Comparison of ENCODE assay signal across 23 cellular contexts in genomic region chr1:116408803-116409720, GRCh38. TPM values are rescaled to one million over a fixed set of nuclear protein-coding genes. Genes with fewer than 3 reads are reported as not detected.
DNase-seq lines count a peak whose midpoint lies in the region; ATAC-seq and TF ChIP-seq lines count a peak whose summit lies in the region.
"Had no signal": no experiment of that assay in that cellular context is flagged by ENCODE, and none has a peak within 500 bp of the region (broad histone marks: within the 10 kb centered on the region; RNA-seq: fewer than 3 reads in every experiment).

No MANE protein-coding gene starts in this region.

- TF ChIP-seq CTCF in A673 (conservative IDR thresholded peaks at IDR 0.05; ENCODE audit: low read depth, low read length) (no peak), body of pancreas (IDR thresholded peaks at IDR 0.05) (no peak)
- TF ChIP-seq CTCF in CD4-positive, alpha-beta T cell (IDR thresholded peaks at IDR 0.05), result no peak

- no peak overlapping the region for H3K4me3 Mint-ChIP-seq in CD4-positive, alpha-beta T cell
- H3K4me3 Mint-ChIP-seq: nephron, WTC11 had no signal

- no TSS peak for BruUV-seq in A673 (replicated peaks; lab: Mats Ljungman, UMichigan)

- peak overlapping the region; percentile 37 for H3K27ac Mint-ChIP-seq in CD4-positive, alpha-beta T cell
- H3K27ac Mint-ChIP-seq: WTC11 had no signal

- H3K4me1 ChIP-seq in A673 (ENCODE audit: insufficient read depth, low read length, poor library complexity, severe bottlenecking) (peaks cover 24% of the 10 kb centered on the region), body of pancreas (peaks cover 19% of the 10 kb centered on the region)
- H3K4me1 ChIP-seq: uterus had no signal

- intact Hi-C loops in A673 (cut with micrococcal nuclease; ENCODE audit: unreplicated experiment) (loop anchor here (1.0 to 5.0 kb wide), 2 partner anchors 76 to 272 kb away; no protein-coding TSS in a partner anchor), body of pancreas (cut with DNase I) (no loop called here)
- intact Hi-C loops in CD4-positive, alpha-beta T cell (cut with DNase I, micrococcal nuclease), result no loop called here

- 87 to 91% methylated on average over 11 to 13 of the region's 13 CpGs for WGBS in body of pancreas, 2 donors

- no peaks in the 10 kb centered on the region for H3K27me3 Mint-ChIP-seq in CD4-positive, alpha-beta T cell

- H3K9me3 ChIP-seq in A673 (ENCODE audit: low read depth, low read length, poor library complexity, severe bottlenecking) (no peaks in the 10 kb centered on the region), body of pancreas (no peaks in the 10 kb centered on the region)
- H3K9me3 ChIP-seq in CD4-positive, alpha-beta T cell (ENCODE audit: control insufficient read depth, low read length), result no peaks in the 10 kb centered on the region
- H3K9me3 ChIP-seq: esophagus muscularis mucosa, pancreas, uterus had no signal

- peak overlapping the region; percentile 52 for H3K27ac ChIP-seq in A673 (ENCODE audit: low read depth, low read length, poor library complexity, severe bottlenecking)
- H3K27ac ChIP-seq in CD4-positive, alpha-beta T cell (ENCODE audit: low read depth, low read length), result no peak overlapping the region
- H3K27ac ChIP-seq in body of pancreas, result peak overlapping the region in 3 of 4 donors; percentile 24 to 50 (median 31)
- H3K27ac ChIP-seq: esophagus muscularis mucosa, uterus had no signal

- H3K27me3 ChIP-seq in A673 (replicated peaks; ENCODE audit: insufficient read depth, low read depth, low read length, poor library complexity) (no peaks in the 10 kb centered on the region), body of pancreas (no peaks in the 10 kb centered on the region)
- no peaks in the 10 kb centered on the region for H3K27me3 ChIP-seq in CD4-positive, alpha-beta T cell (ENCODE audit: control insufficient read depth, insufficient read depth, low read length)
- H3K27me3 ChIP-seq: esophagus muscularis mucosa, pancreas, uterus had no signal

- no peak for TF ChIP-seq POLR2A in body of pancreas (IDR thresholded peaks at IDR 0.05)

- H3K4me1 Mint-ChIP-seq in CD4-positive, alpha-beta T cell (ENCODE audit: low read depth), result peaks cover 22% of the 10 kb centered on the region
- H3K4me1 Mint-ChIP-seq: nephron, WTC11 had no signal

- H3K36me3 Mint-ChIP-seq in CD4-positive, alpha-beta T cell (ENCODE audit: low read depth), result peaks cover 47% of the 10 kb centered on the region

- H3K36me3 ChIP-seq in A673 (ENCODE audit: insufficient read depth, low read length, poor library complexity, severe bottlenecking) (peaks cover 71% of the 10 kb centered on the region), body of pancreas (replicated peaks in 1 of 2; ENCODE audit: insufficient read depth in 1 of 2, low read depth in 2 of 2) (peaks cover 0 to 22% of the 10 kb centered on the region in 2 donors)
- H3K36me3 ChIP-seq: uterus had no signal

- H3K4me3 ChIP-seq in A673 (ENCODE audit: low read depth, low read length, poor library complexity, severe bottlenecking) (no peak overlapping the region), body of pancreas (no peak overlapping the region)
- H3K4me3 ChIP-seq: esophagus muscularis mucosa, pancreas, uterus had no signal

- no peak for ATAC-seq in CD4-positive, alpha-beta T cell (ENCODE audit: poor library complexity)
- ATAC-seq in body of pancreas (no peak), left lobe of liver (peak; percentile 28), HG02623 (IDR thresholded peaks at IDR 0.05; ENCODE audit: unreplicated experiment) (no peak), GM18870 (IDR thresholded peaks at IDR 0.05; ENCODE audit: unreplicated experiment) (no peak)
- ATAC-seq: pancreas, sciatic nerve, WTC11 had no signal

- CTCF ChIA-PET in A673 (lab: Charles Lee), result no interaction called here
- CTCF ChIA-PET in CD4-positive, alpha-beta T cell (lab: Charles Lee), result no interaction called here

- H3K9me3 Mint-ChIP-seq in CD4-positive, alpha-beta T cell, result no peaks in the 10 kb centered on the region
- H3K9me3 Mint-ChIP-seq: nephron, WTC11 had no signal

- DNase-seq in A673 (ENCODE audit: low spot score) (no peak), body of pancreas (no peak), left lobe of liver (ENCODE audit: low spot score) (no peak)
- DNase-seq in CD4-positive, alpha-beta T cell, result no peak
- DNase-seq in stimulated activated CD4-positive, alpha-beta T cell treated with anti-CD3 and anti-CD28 coated beads, Interleukin-12 subunit alpha, Interleukin-12 subunit beta, amount 100 ng/mL, for 4 hours, result no peak
- DNase-seq: activated naive CD4-positive, alpha-beta T cell; activated T-cell treated with anti-CD3 and anti-CD28 coated beads, Interleukin-2, amount 50 U/mL, for 1 hour; DMS79 treated with DMSO at 0.1 percent for 48 hours; midbrain; NCI-H1092 treated with DMSO at 0.1 percent for 48 hours; NCI-H1930; NCI-H2227 treated with DMSO at 0.1 percent for 48 hours; NCI-H748 treated with DMSO at 0.1 percent for 48 hours; pancreas; stimulated activated CD8-positive, alpha-beta memory T cell treated with anti-CD3 and anti-CD28 coated beads, Interleukin-4, amount 100 ng/mL, for 48 hours; T-helper 9 cell; uterus had no signal

- POLR2A ChIA-PET in A673 (lab: Charles Lee; ENCODE audit: low non-redundant PET), result no interaction called here
- POLR2A ChIA-PET in CD4-positive, alpha-beta T cell (lab: Charles Lee), result interaction anchor here (1.6 to 2.3 kb wide), 2 partner anchors 8 to 10 kb away, joined by 5 to 7 read pairs; no protein-coding TSS in a partner anchor

RNA-seq across cellular contexts. Expression of gene ATP1A1, which starts 36.0 kb away (rescaled TPM):
- total RNA-seq in A673 (2021), result 1,293 and 1,420 TPM in 2 replicates
- total RNA-seq in CD4-positive, alpha-beta T cell, result 100 to 1,000 TPM; 251 to 262 TPM
- 100 to 1,000 TPM; 423 to 593 TPM for total RNA-seq in body of pancreas
- 110 TPM for total RNA-seq in left lobe of liver
